In genomic region chr7:110104243-110104642, GRCh38 we compare ENCODE assay signal across 29 cellular contexts.
"Had no signal": no experiment of that assay in that cellular context is flagged by ENCODE, and none has a peak within 500 bp of the region (broad histone marks: within the 10 kb centered on the region; RNA-seq: fewer than 3 reads in every experiment).

No MANE protein-coding gene starts in this region.

- H3K9me3 ChIP-seq: adrenal gland, body of pancreas, colonic mucosa, esophagus squamous epithelium had no signal

- DNase-seq: activated CD4-positive, alpha-beta memory T cell treated with anti-CD3 and anti-CD28 coated beads for 36 hours; activated CD4-positive, alpha-beta T cell treated with anti-CD3 and anti-CD28 coated beads for 36 hours; activated CD4-positive, alpha-beta T cell treated with anti-CD3 and anti-CD28 coated beads, Interleukin-2, amount 10 ng/mL, durations not matched to agents 24 days and 14 days; activated CD4-positive, CD25-positive, alpha-beta regulatory T cell; activated CD4-positive, CD25-positive, alpha-beta regulatory T cell treated with anti-CD3 and anti-CD28 coated beads, Interleukin-2, amount 50 U/mL, for 72 hours; activated CD8-positive, alpha-beta memory T cell treated with anti-CD3 and anti-CD28 coated beads, Interleukin-2, amount 10 ng/mL, durations not matched to agents 7 days and 5 days; activated CD8-positive, alpha-beta memory T cell treated with anti-CD3 and anti-CD28 coated beads, Interleukin-2, amount 50 U/mL, for 4 hours; activated CD8-positive, alpha-beta T cell treated with anti-CD3 and anti-CD28 coated beads, Interleukin-2, amount 10 ng/mL, durations not matched to agents 7 days and 5 days; activated gamma-delta T cell; activated naive CD4-positive, alpha-beta T cell; activated naive CD4-positive, alpha-beta T cell treated with anti-CD3 and anti-CD28 coated beads, Interleukin-2, amount 10 ng/mL, durations not matched to agents 7 days and 5 days; activated naive CD8-positive, alpha-beta T cell treated with anti-CD3 and anti-CD28 coated beads, Interleukin-2, amount 50 U/mL, for 24 hours; activated T-cell treated with anti-CD3 and anti-CD28 coated beads, Interleukin-2, amount 50 U/mL, for 24 hours; activated T-cell treated with anti-CD3 and anti-CD28 coated beads, Interleukin-2, amount 50 U/mL, for 72 hours; adrenal gland; amygdala; aorta; body of pancreas; caudate nucleus; cerebellar nuclear complex; colonic mucosa; effector CD8-positive, alpha-beta T cell; esophagus squamous epithelium; foreskin melanocyte; heart right ventricle; T-helper 2 cell had no signal

- H3K36me3 ChIP-seq: adrenal gland, colonic mucosa, esophagus squamous epithelium, gastroesophageal sphincter, heart right ventricle had no signal

- H3K4me3 ChIP-seq: adrenal gland, body of pancreas, colonic mucosa, esophagus squamous epithelium, gastroesophageal sphincter, heart right ventricle had no signal

- H3K27me3 ChIP-seq: adrenal gland, body of pancreas, colonic mucosa, esophagus squamous epithelium, gastroesophageal sphincter, heart right ventricle had no signal

- H3K27ac ChIP-seq: adrenal gland, body of pancreas, colonic mucosa, epithelial cell of prostate, esophagus squamous epithelium, gastroesophageal sphincter, heart right ventricle had no signal

- H3K4me1 ChIP-seq: adrenal gland, body of pancreas, colonic mucosa, esophagus squamous epithelium, gastroesophageal sphincter, heart right ventricle had no signal

- ATAC-seq: activated CD4-positive, alpha-beta T cell treated with anti-CD3 and anti-CD28 coated beads for 36 hours; activated CD8-positive, alpha-beta memory T cell treated with anti-CD3 and anti-CD28 coated beads, Interleukin-2, amount 10 ng/mL, durations not matched to agents 7 days and 5 days; activated CD8-positive, alpha-beta T cell treated with anti-CD3 and anti-CD28 coated beads, Interleukin-2, amount 10 ng/mL, durations not matched to agents 7 days and 5 days; activated naive CD4-positive, alpha-beta T cell treated with anti-CD3 and anti-CD28 coated beads, Interleukin-2, amount 50 U/mL, for 72 hours; activated naive CD8-positive, alpha-beta T cell treated with anti-CD3 and anti-CD28 coated beads, Interleukin-2, amount 50 U/mL, for 24 hours; activated T-cell treated with anti-CD3 and anti-CD28 coated beads, Interleukin-2, amount 50 U/mL, for 72 hours; body of pancreas; gastroesophageal sphincter; heart right ventricle had no signal
